In the genomic region with DNA sequence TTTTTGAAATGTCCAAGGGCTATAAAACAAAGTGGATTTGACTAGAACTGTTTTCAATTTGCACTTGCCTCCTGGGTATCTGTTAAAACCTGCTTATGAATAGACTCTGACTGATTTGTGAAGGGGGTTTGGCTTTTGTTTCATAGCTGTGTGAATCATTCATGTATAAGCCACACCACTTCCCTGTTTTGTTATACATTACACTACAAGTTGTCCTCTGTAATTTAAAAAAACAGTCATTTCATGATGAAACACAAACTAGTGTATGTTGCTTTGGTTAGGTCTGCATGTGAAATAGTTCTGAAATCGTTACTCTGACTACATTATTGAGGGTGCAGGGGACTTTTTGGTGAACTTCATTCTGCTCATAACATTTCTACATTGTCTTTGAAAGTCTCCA, we compare ENCODE assay signal across 10 cellular contexts.
DNase-seq lines count a peak whose midpoint lies in the region; ATAC-seq and TF ChIP-seq lines count a peak whose summit lies in the region.
"Had no signal": no experiment of that assay in that cellular context is flagged by ENCODE, and none has a peak within 500 bp of the region (broad histone marks: within the 10 kb centered on the region; RNA-seq: fewer than 3 reads in every experiment).

No MANE protein-coding gene starts in this region.

- H3K23ac ChIP-seq in IMR-90 (ENCODE audit: low read depth, low read length) = no peak overlapping the region

- POLR2A ChIA-PET in IMR-90 (lab: Charles Lee; ENCODE audit: unreplicated experiment) = no interaction called here

- in situ Hi-C loops in IMR-90 (cut with MboI; ENCODE audit: low sequenced_read_pairs) = no loop called here

- H3K9me1 ChIP-seq in IMR-90 (ENCODE audit: insufficient read depth, low read length) = no peaks in the 10 kb centered on the region

- dilution Hi-C loops in IMR-90 (cut with HindIII; ENCODE audit: low sequenced_read_pairs, unreplicated experiment) = no loop called here

- H3K4me3 ChIP-seq in IMR-90 (ENCODE audit: insufficient read depth, low read depth, low read length) = no peak overlapping the region

- H3K18ac ChIP-seq in IMR-90 (ENCODE audit: low read depth, low read length) = no peak overlapping the region

- H3K4ac ChIP-seq in IMR-90 (ENCODE audit: low read depth, low read length) = no peak overlapping the region

- no peak for TF ChIP-seq POLR2A in IMR-90 (IDR thresholded peaks at IDR 0.05; ENCODE audit: low read depth, low read length)

- H2BK15ac ChIP-seq in IMR-90 (ENCODE audit: low read depth, low read length) = no peak overlapping the region

- peak; percentile 93 for ATAC-seq in GM18873 (IDR thresholded peaks at IDR 0.05; ENCODE audit: low FRiP score, unreplicated experiment)
- ATAC-seq in HG02588 (IDR thresholded peaks at IDR 0.05; ENCODE audit: unreplicated experiment) = peak; percentile 97
- no peak for ATAC-seq in IMR-90 (ENCODE audit: low read depth)
- ATAC-seq: Panc1 had no signal

- TF ChIP-seq CTCF in IMR-90 (conservative IDR thresholded peaks at IDR 0.05; ENCODE audit: low read depth, low read length) = no peak

- CTCF ChIA-PET in IMR-90 (lab: Yijun Ruan, JAX) = no interaction called here

- H2BK20ac ChIP-seq in IMR-90 (ENCODE audit: low read depth, low read length) = no peak overlapping the region

- intact Hi-C loops in IMR-90 (cut with micrococcal nuclease) (no loop called here), cardiac septum (cut with DNase I) (no loop called here)

- no peaks in the 10 kb centered on the region for H3K79me1 ChIP-seq in IMR-90 (ENCODE audit: low read depth in 1 of 2, low read length in 2 of 2)

- H3K4me2 ChIP-seq in IMR-90 (ENCODE audit: low read depth, low read length) = no peak overlapping the region

- H2AK9ac ChIP-seq in IMR-90 (replicated peaks; ENCODE audit: low read depth, low read length, poor library complexity) = no peak overlapping the region

- no peak overlapping the region for H3K56ac ChIP-seq in IMR-90 (ENCODE audit: extremely low read depth, insufficient read depth, low read length)

- no peaks in the 10 kb centered on the region for H3K4me1 ChIP-seq in IMR-90 (ENCODE audit: control insufficient read depth, insufficient read depth, low read length)

- no peak overlapping the region for H2BK5ac ChIP-seq in IMR-90 (ENCODE audit: low read depth, low read length, poor library complexity, severe bottlenecking)

- no peak overlapping the region for H4K8ac ChIP-seq in IMR-90 (ENCODE audit: low read depth in 2 of 2, low read length in 2 of 2)

- no CpG with 5 or more reads among the region's 1 CpG for WGBS in IMR-90 (ENCODE audit: extremely low coverage in 2 of 2, insufficient read length in 1 of 2), 2 experiments

- H4K20me1 ChIP-seq in IMR-90 (ENCODE audit: insufficient read depth, low read length) = no peaks in the 10 kb centered on the region

- BruUV-seq in IMR-90 (replicated peaks; lab: Mats Ljungman, UMichigan) = no TSS peak

- peak; percentile 16 for DNase-seq in IMR-90
- DNase-seq in glomerular visceral epithelial cell (ENCODE audit: extremely low spot score) = peak; percentile 22
- DNase-seq in activated CD8-positive, alpha-beta memory T cell treated with anti-CD3 and anti-CD28 coated beads for 24 hours = no peak
- no peak for DNase-seq in cardiac septum (ENCODE audit: low spot score)
- DNase-seq in activated CD4-positive, alpha-beta T cell treated with anti-CD3 and anti-CD28 coated beads for 4 hours = no peak
- no peak for DNase-seq in SW 1271 (lab: John Stamatoyannopoulos, UW)
- DNase-seq: activated naive CD8-positive, alpha-beta T cell treated with anti-CD3 and anti-CD28 coated beads, Interleukin-2, amount 10 ng/mL, durations not matched to agents 7 days and 5 days had no signal

- no peak overlapping the region for H4K5ac ChIP-seq in IMR-90 (ENCODE audit: low read depth, low read length)

- H3K36me3 ChIP-seq in IMR-90 (ENCODE audit: control insufficient read depth, insufficient read depth, low read length) = no peaks in the 10 kb centered on the region

- no peak overlapping the region for H2AK5ac ChIP-seq in IMR-90 (ENCODE audit: low read depth, low read length)

- H3K27ac ChIP-seq in IMR-90 (ENCODE audit: insufficient read depth, low read length) = no peak overlapping the region

- H3K9me3 ChIP-seq in IMR-90 (ENCODE audit: control insufficient read depth, insufficient read depth, low read length) = no peaks in the 10 kb centered on the region

- H3K27me3 ChIP-seq in IMR-90 (ENCODE audit: control insufficient read depth, insufficient read depth, low read length) = no peaks in the 10 kb centered on the region

- H2BK120ac ChIP-seq in IMR-90 (ENCODE audit: low read depth, low read length) = no peak overlapping the region

- H3K14ac ChIP-seq in IMR-90 (replicated peaks; ENCODE audit: low read depth, low read length) = no peak overlapping the region

- no peak overlapping the region for H2AFZ ChIP-seq in IMR-90 (replicated peaks; ENCODE audit: low read length, poor library complexity)

- no peak for TF ChIP-seq RAD21 in IMR-90 (IDR thresholded peaks at IDR 0.05; ENCODE audit: low read length)

- H4K91ac ChIP-seq in IMR-90 (ENCODE audit: insufficient read depth, low read depth, low read length) = no peak overlapping the region

- H3K9ac ChIP-seq in IMR-90 (ENCODE audit: low read depth, low read length) = no peak overlapping the region

TF ChIP-seq in IMR-90, 13 proteins besides CTCF, POLR2A, EP300 and RAD21:
- TF ChIP-seq MAZ (IDR thresholded peaks at IDR 0.05; ENCODE audit: borderline replicate concordance, low read depth, low read length) (no peak), MXI1 (IDR thresholded peaks at IDR 0.05; ENCODE audit: borderline replicate concordance, low read depth, low read length) (no peak), NFE2L2 (IDR thresholded peaks at IDR 0.05; ENCODE audit: low read depth, low read length) (no peak), MAFK (IDR thresholded peaks at IDR 0.05; ENCODE audit: low read depth, low read length) (no peak), CEBPB (IDR thresholded peaks at IDR 0.05; ENCODE audit: low read depth, low read length) (no peak), CHD1 (IDR thresholded peaks at IDR 0.05; ENCODE audit: low read depth, low read length) (no peak), RFX5 (IDR thresholded peaks at IDR 0.05; ENCODE audit: low read depth, low read length) (no peak), SMC3 (IDR thresholded peaks at IDR 0.05; ENCODE audit: low read depth, low read length) (no peak), RCOR1 (IDR thresholded peaks at IDR 0.05; ENCODE audit: insufficient replicate concordance, low read length) (no peak), FOS (IDR thresholded peaks at IDR 0.05; ENCODE audit: low read depth, low read length) (no peak), BHLHE40 (IDR thresholded peaks at IDR 0.05; ENCODE audit: low read depth, low read length) (no peak)
- TF ChIP-seq, protein P1, sequence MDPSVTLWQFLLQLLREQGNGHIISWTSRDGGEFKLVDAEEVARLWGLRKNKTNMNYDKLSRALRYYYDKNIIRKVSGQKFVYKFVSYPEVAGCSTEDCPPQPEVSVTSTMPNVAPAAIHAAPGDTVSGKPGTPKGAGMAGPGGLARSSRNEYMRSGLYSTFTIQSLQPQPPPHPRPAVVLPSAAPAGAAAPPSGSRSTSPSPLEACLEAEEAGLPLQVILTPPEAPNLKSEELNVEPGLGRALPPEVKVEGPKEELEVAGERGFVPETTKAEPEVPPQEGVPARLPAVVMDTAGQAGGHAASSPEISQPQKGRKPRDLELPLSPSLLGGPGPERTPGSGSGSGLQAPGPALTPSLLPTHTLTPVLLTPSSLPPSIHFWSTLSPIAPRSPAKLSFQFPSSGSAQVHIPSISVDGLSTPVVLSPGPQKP (IDR thresholded peaks at IDR 0.05; ENCODE audit: borderline replicate concordance, low read depth, low read length) = no peak
- TF ChIP-seq, protein P2, sequence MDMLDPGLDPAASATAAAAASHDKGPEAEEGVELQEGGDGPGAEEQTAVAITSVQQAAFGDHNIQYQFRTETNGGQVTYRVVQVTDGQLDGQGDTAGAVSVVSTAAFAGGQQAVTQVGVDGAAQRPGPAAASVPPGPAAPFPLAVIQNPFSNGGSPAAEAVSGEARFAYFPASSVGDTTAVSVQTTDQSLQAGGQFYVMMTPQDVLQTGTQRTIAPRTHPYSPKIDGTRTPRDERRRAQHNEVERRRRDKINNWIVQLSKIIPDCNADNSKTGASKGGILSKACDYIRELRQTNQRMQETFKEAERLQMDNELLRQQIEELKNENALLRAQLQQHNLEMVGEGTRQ (IDR thresholded peaks at IDR 0.05; ENCODE audit: low read depth, low read length) = no peak

Comparison
In these comparisons a context has a peak if more than half of its experiments do, and no peak if none do; other contexts are left out.
1. DNase-seq: peak in IMR-90 (single experiment) and glomerular visceral epithelial cell (single experiment); none in activated CD8-positive, alpha-beta memory T cell treated with anti-CD3 and anti-CD28 coated beads for 24 hours (single experiment), cardiac septum (single experiment), activated CD4-positive, alpha-beta T cell treated with anti-CD3 and anti-CD28 coated beads for 4 hours (0 of 2) and SW 1271 (0 of 2).